ENCODE assay signal across 30 cellular contexts in the genomic region with DNA sequence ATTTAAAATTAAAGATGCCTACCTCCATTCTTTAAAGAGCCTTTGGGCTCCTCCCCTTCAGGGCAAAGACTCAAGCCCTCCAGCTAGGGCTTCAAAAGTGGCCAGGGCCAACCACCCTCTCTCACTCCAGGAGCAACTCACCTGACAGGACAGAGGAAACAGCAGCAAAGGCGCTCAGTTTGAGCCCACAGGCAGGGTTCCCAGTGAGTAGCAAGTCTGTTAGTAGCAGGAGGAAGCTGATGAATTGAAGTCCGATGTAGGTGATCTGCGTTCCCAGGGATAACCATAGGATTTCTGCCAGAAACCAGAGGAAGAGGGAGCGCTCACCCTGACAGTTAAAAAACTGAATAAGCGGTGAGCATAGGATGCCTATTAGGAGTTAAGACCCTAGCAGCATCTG. TPM values are rescaled to one million over a fixed set of nuclear protein-coding genes. Genes with fewer than 3 reads are reported as not detected.
DNase-seq lines count a peak whose midpoint lies in the region; ATAC-seq and TF ChIP-seq lines count a peak whose summit lies in the region.
"Had no signal": no experiment of that assay in that cellular context is flagged by ENCODE, and none has a peak within 500 bp of the region (broad histone marks: within the 10 kb centered on the region; RNA-seq: fewer than 3 reads in every experiment).

No MANE protein-coding gene starts in this region.

- peaks cover 14 to 33% (median 18%) of the 10 kb centered on the region in 11 experiments; a peak in 21 of 22 replicates for H3K36me3 ChIP-seq in BLaER1 treated with 17β-estradiol and CSF1 and Interleukin-3, amounts not matched to agents 10 nM and 100 nM
- H3K36me3 ChIP-seq in HUES64 (ENCODE audit: insufficient read depth, low read length) (0 out of 2 replicates have a peak, but pooled peaks cover 3% of the 10 kb centered on the region), esophagus muscularis mucosa (peaks cover 0 to 9% (median 7%) of the 10 kb centered on the region in 4 donors)
- H3K36me3 ChIP-seq: BE2C had no signal

- peaks cover 33 to 54% (median 42%) of the 10 kb centered on the region in 10 experiments for H3K4me1 ChIP-seq in BLaER1 treated with 17β-estradiol and CSF1 and Interleukin-3, amounts not matched to agents 10 nM and 100 nM
- H3K4me1 ChIP-seq in HUES64 (ENCODE audit: insufficient read depth, low read length) (peaks cover 39% of the 10 kb centered on the region), esophagus muscularis mucosa (no peaks in the 10 kb centered on the region)
- H3K4me1 ChIP-seq: BE2C had no signal

- H3K4me2 ChIP-seq in BLaER1 treated with 17β-estradiol and CSF1 and Interleukin-3, amounts not matched to agents 10 nM and 100 nM: peak overlapping the region in 9 of 11 experiments; percentile 57 to 80 (median 67); a peak in 17 of 22 replicates
- H3K4me2 ChIP-seq: PC-9 had no signal

- H3K27me3 ChIP-seq in BLaER1 treated with 17β-estradiol and CSF1 and Interleukin-3, amounts not matched to agents 10 nM and 100 nM: no peaks in the 10 kb centered on the region
- H3K27me3 ChIP-seq in HUES64 (ENCODE audit: insufficient read depth, low read length) (no peaks in the 10 kb centered on the region), esophagus muscularis mucosa (no peaks in the 10 kb centered on the region)
- H3K27me3 ChIP-seq: BE2C, SJCRH30 had no signal

- H3K9ac ChIP-seq in BLaER1 treated with 17β-estradiol and CSF1 and Interleukin-3, amounts not matched to agents 10 nM and 100 nM: no peak overlapping the region
- H3K9ac ChIP-seq in HUES64 (ENCODE audit: low read depth, low read length): peak overlapping the region; percentile 40

- TF ChIP-seq POLR2A in esophagus muscularis mucosa (IDR thresholded peaks at IDR 0.05; ENCODE audit: low read depth): no peak

- no peak for TF ChIP-seq CTCF in esophagus muscularis mucosa (IDR thresholded peaks at IDR 0.05)

- no peak for TF ChIP-seq EP300 in esophagus muscularis mucosa (IDR thresholded peaks at IDR 0.05)

- no peaks in the 10 kb centered on the region for H4K20me1 ChIP-seq in BLaER1 treated with 17β-estradiol and CSF1 and Interleukin-3, amounts not matched to agents 10 nM and 100 nM

- H3K27ac ChIP-seq in BLaER1 treated with 17β-estradiol and CSF1 and Interleukin-3, amounts not matched to agents 10 nM and 100 nM: no peak overlapping the region
- H3K27ac ChIP-seq in HUES64 (ENCODE audit: low read depth, low read length) (peak overlapping the region; percentile 92), esophagus muscularis mucosa (replicated peaks in 1 of 4) (no peak overlapping the region)
- H3K27ac ChIP-seq: HL-60, PC-9, SJCRH30 had no signal

- peaks cover 10 to 19% (median 13%) of the 10 kb centered on the region in 11 experiments; a peak in 12 of 22 replicates for H3K9me3 ChIP-seq in BLaER1 treated with 17β-estradiol and CSF1 and Interleukin-3, amounts not matched to agents 10 nM and 100 nM (replicated peaks in 1 of 11)
- no peaks in the 10 kb centered on the region for H3K9me3 ChIP-seq in HUES64 (ENCODE audit: insufficient read depth, low read depth, low read length)
- no peaks in the 10 kb centered on the region for H3K9me3 ChIP-seq in esophagus muscularis mucosa
- H3K9me3 ChIP-seq: BE2C, SJCRH30 had no signal

- ATAC-seq in GM19397 (IDR thresholded peaks at IDR 0.05; ENCODE audit: unreplicated experiment): no peak
- ATAC-seq in GM18868 (IDR thresholded peaks at IDR 0.05; ENCODE audit: unreplicated experiment): no peak
- no peak for ATAC-seq in GM21737 (IDR thresholded peaks at IDR 0.05; ENCODE audit: unreplicated experiment)
- ATAC-seq: HCT116, K562, Right ventricle myocardium inferior, SK-N-SH treated with all-trans-retinoic acid at 6 μM for 48 hours had no signal

- intact Hi-C loops in esophagus muscularis mucosa (cut with DNase I): no loop called here

- H3K4me3 ChIP-seq in BLaER1 treated with 17β-estradiol and CSF1 and Interleukin-3, amounts not matched to agents 10 nM and 100 nM: no peak overlapping the region
- H3K4me3 ChIP-seq in HUES64 (ENCODE audit: low read length) (peak overlapping the region; percentile 13; the same call in 1 of the 2 replicates), esophagus muscularis mucosa (no peak overlapping the region)
- H3K4me3 ChIP-seq: K562, PC-9, SJCRH30 had no signal

- peak; percentile 70 for DNase-seq in esophagus muscularis mucosa (ENCODE audit: extremely low spot score)
- DNase-seq in iPS-NIHi7 (ENCODE audit: extremely low spot score): peak; percentile 54
- no peak for DNase-seq in activated CD4-positive, alpha-beta T cell treated with anti-CD3 and anti-CD28 coated beads for 1 hour
- DNase-seq: 8988T; ACHN; BE2C; CD4-positive, CD25-positive, alpha-beta regulatory T cell; DMS153; DND-41; GOT3; Kasumi-1; NCI-H1105 treated with DMSO at 0.1 percent for 48 hours; NCI-H2029; NCI-H446; NCI-H524 treated with DMSO at 0.1 percent for 48 hours; NCI-H774; PC-9; SJCRH30 had no signal

- WGBS in HUES64: 39% methylated on average over 5 of the region's 5 CpGs
- WGBS in esophagus muscularis mucosa: 70% methylated on average over 5 of the region's 5 CpGs

RNA-seq across cellular contexts. Expression of gene GSG1, which starts 15.7 kb away (rescaled TPM):
- polyA plus RNA-seq in HUES64 (2013, experiment 1 of 2): 0.35 TPM
- 0.63 TPM for polyA plus RNA-seq in HUES64 (2013, experiment 2 of 2)
- not detected for total RNA-seq in esophagus muscularis mucosa
- total RNA-seq: CD4-positive, CD25-positive, alpha-beta regulatory T cell; K562; M059J; Right ventricle myocardium inferior; RPMI7951 had no signal
- polyA plus RNA-seq: K562 had no signal

RNA-seq across cellular contexts. Expression of gene FAM234B, which starts 43.6 kb away (rescaled TPM):
- 10.9 TPM for polyA plus RNA-seq in HUES64 (2013, experiment 1 of 2)
- polyA plus RNA-seq in HUES64 (2013, experiment 2 of 2): 12.7 TPM
- total RNA-seq in esophagus muscularis mucosa: 1 to 10 TPM; 1.2 to 6.7 (median 5.0) TPM
